Comparison of ENCODE assay signal across 1 cellular context in genomic region chr1:52463891-52464290, GRCh38.
TF ChIP-seq lines count a peak whose summit lies in the region.

No MANE protein-coding gene starts in this region.

TF ChIP-seq in WTC11, 78 proteins besides CTCF, POLR2A, EP300 and RAD21 (continued from another document):
- TF ChIP-seq ARID4B (CRISPR knock-in tag; IDR thresholded peaks at IDR 0.05; ENCODE audit: borderline replicate concordance) (no peak), ATF2 (CRISPR knock-in tag; IDR thresholded peaks at IDR 0.05; ENCODE audit: borderline replicate concordance, low read depth) (no peak), USF1 (CRISPR knock-in tag; IDR thresholded peaks at IDR 0.05) (no peak)
